8 cellular contexts compared by ENCODE assay signal in genomic region chr10:79445217-79445707, GRCh38. TPM values are rescaled to one million over a fixed set of nuclear protein-coding genes. Genes with fewer than 3 reads are reported as not detected.
DNase-seq lines count a peak whose midpoint lies in the region; ATAC-seq and TF ChIP-seq lines count a peak whose summit lies in the region.

ZCCHC24 (minus strand) TSS chr10:79445624; CDS start chr10:79445440, 184 bp downstream.

- H3K4me3 ChIP-seq in esophagus squamous epithelium = peak within 1 kb of the TSS; percentile 56 to 93 (median 74)

- H3K27me3 Mint-ChIP-seq in natural killer cell (ENCODE audit: low read depth in 2 of 2) = peaks cover 0 to 3% of the 10 kb centered on the region in 2 donors

- DNase-seq in Daoy (ENCODE audit: low read depth) (peak; percentile 58), esophagus squamous epithelium (lab: John Stamatoyannopoulos, UW) (no peak), natural killer cell (no peak), hippocampal formation (lab: John Stamatoyannopoulos, UW) (no peak), pons (ENCODE audit: low spot score) (no peak)

- peaks cover 28 to 33% of the 10 kb centered on the region in 2 donors for H3K4me1 Mint-ChIP-seq in natural killer cell

- TF ChIP-seq POLR2A in esophagus squamous epithelium (IDR thresholded peaks at IDR 0.05) = peak in 3 of 4 donors; percentile 67 to 89 (median 77)

- peak within 1 kb of the TSS; percentile 91 for H3K4me3 Mint-ChIP-seq in natural killer cell

- peaks cover 17 to 62% (median 32%) of the 10 kb centered on the region in 3 donors for H3K4me1 ChIP-seq in esophagus squamous epithelium

- H3K36me3 Mint-ChIP-seq in natural killer cell = no peaks in the 10 kb centered on the region

- 0% methylated on average over 14 of the region's 62 CpGs; no CpG with 5 or more reads in 1 of the 2 donors for WGBS in esophagus squamous epithelium, 2 donors

- no peaks in the 10 kb centered on the region for H3K9me3 ChIP-seq in esophagus squamous epithelium

- no peaks in the 10 kb centered on the region for H3K9me3 Mint-ChIP-seq in natural killer cell

- H3K27ac Mint-ChIP-seq in natural killer cell = peak within 1 kb of the TSS; percentile 68 to 86

- H3K27ac ChIP-seq in VCaP = peak within 1 kb of the TSS; percentile 55
- peak within 1 kb of the TSS; percentile 82 to 98 (median 90) for H3K27ac ChIP-seq in esophagus squamous epithelium

- ATAC-seq in GM19395 (IDR thresholded peaks at IDR 0.05; ENCODE audit: unreplicated experiment) = peak; percentile 47
- peak; percentile 49 for ATAC-seq in HG03354 (IDR thresholded peaks at IDR 0.05; ENCODE audit: poor library complexity, severe bottlenecking, unreplicated experiment)
- ATAC-seq in natural killer cell = peak; percentile 19 to 44 (median 39)

- peaks cover 0 to 4% (median 0%) of the 10 kb centered on the region in 4 donors for H3K27me3 ChIP-seq in esophagus squamous epithelium

- no peaks in the 10 kb centered on the region for H3K36me3 ChIP-seq in esophagus squamous epithelium

- no peak for TF ChIP-seq CTCF in VCaP (conservative IDR thresholded peaks at IDR 0.05)
- TF ChIP-seq CTCF in esophagus squamous epithelium (IDR thresholded peaks at IDR 0.05) = peak in 1 of 6 experiments; percentile 16
- TF ChIP-seq CTCF in natural killer cell (IDR thresholded peaks at IDR 0.05) = no peak

- intact Hi-C loops in esophagus squamous epithelium (cut with DNase I) (no loop called here), natural killer cell (cut with micrococcal nuclease) (loop anchor here (2.0 to 5.0 kb wide), 2 partner anchors 96 to 1143 kb away; no protein-coding TSS in a partner anchor)

RNA-seq across cellular contexts. Expression of gene ZCCHC24, which starts in this region (rescaled TPM):
- total RNA-seq in Daoy (2014; rRNA removed; shearing (Covaris generic)) = 3.0 and 4.3 TPM in 2 replicates
- total RNA-seq in esophagus squamous epithelium (10 to 100 TPM in 1 of 4 donors, 1 to 10 TPM in 3; 2.2 to 26.1 (median 6.4) TPM), natural killer cell (1 to 10 TPM; 2.8 to 4.0 (median 3.6) TPM)
